In the genomic region with DNA sequence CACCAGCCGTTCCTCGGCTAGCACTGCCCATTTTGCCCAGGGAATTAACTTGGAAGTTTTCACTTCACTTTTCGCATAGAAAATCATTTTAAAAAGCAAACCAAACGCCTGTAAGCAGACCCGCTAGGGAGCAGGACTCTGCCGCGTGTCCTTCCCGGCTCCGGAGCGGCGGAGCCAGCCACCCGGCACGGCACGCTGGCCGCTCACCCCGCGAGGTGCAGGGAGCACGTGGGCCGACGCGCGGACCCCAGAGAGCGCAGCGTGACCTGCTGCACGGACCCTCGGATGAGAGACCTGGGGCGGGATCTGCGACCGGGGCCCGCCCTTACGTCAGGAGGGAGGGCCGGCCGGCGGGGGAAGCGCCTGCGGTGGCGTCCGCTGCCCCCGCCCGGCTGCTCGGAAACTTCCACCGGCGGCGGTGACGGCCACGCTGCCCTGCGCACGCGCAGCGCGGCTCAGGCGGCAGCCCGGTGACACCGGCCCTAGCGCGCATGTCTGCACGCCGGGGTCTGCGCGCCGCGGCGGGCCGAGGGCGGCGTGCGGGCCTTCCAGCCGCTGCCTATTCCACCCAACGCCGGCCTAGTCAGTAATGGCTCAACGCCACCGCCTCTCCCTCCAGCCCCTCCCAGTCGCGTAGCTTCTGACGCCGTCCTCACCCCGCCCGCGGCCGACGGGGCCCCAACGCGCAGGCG, we compare ENCODE assay signal across 8 cellular contexts. TPM values are rescaled to one million over a fixed set of nuclear protein-coding genes. Genes with fewer than 3 reads are reported as not detected.
DNase-seq lines count a peak whose midpoint lies in the region; ATAC-seq and TF ChIP-seq lines count a peak whose summit lies in the region.

No MANE protein-coding gene starts in this region.

- H3K9me3 Mint-ChIP-seq in Caco-2 (ENCODE audit: unreplicated experiment) (no peaks in the 10 kb centered on the region), endothelial cell (ENCODE audit: unreplicated experiment) (no peaks in the 10 kb centered on the region)

- no peaks in the 10 kb centered on the region for H3K27me3 Mint-ChIP-seq in Caco-2 (ENCODE audit: insufficient read depth, unreplicated experiment)
- H3K27me3 Mint-ChIP-seq in endothelial cell (ENCODE audit: unreplicated experiment), result peaks cover 18% of the 10 kb centered on the region

- TF ChIP-seq CTCF in Caco-2 (IDR thresholded peaks at IDR 0.05; ENCODE audit: insufficient read depth in 1 of 2, low read depth in 1 of 2, low read length in 1 of 2, severe bottlenecking in 1 of 2, unreplicated experiment in 1 of 2) (no peak), endothelial cell (IDR thresholded peaks at IDR 0.05; ENCODE audit: unreplicated experiment) (no peak)

- no TSS peak for BruUV-seq in Caco-2 (replicated peaks; lab: Mats Ljungman, UMichigan)

- H3K36me3 ChIP-seq in Caco-2 (ENCODE audit: control insufficient read depth, insufficient read depth, low read length) (peaks cover 2% of the 10 kb centered on the region; the same call in 1 of the 2 replicates), NT2/D1 (ENCODE audit: insufficient read depth, insufficient read length, low read length) (peaks cover 21% of the 10 kb centered on the region)

- H3K9ac ChIP-seq in NT2/D1 (ENCODE audit: insufficient read length, low read depth), result peak overlapping the region; percentile 91

- peak overlapping the region; percentile 80 for H3K4me3 Mint-ChIP-seq in Caco-2 (ENCODE audit: unreplicated experiment)
- peak overlapping the region; percentile 91 for H3K4me3 Mint-ChIP-seq in endothelial cell (ENCODE audit: unreplicated experiment)

- H3K36me3 Mint-ChIP-seq in Caco-2 (ENCODE audit: insufficient read depth, unreplicated experiment) (peaks cover 8% of the 10 kb centered on the region), endothelial cell (ENCODE audit: low read depth, unreplicated experiment) (no peaks in the 10 kb centered on the region)

- no peaks in the 10 kb centered on the region for H3K9me3 ChIP-seq in Caco-2
- no peaks in the 10 kb centered on the region for H3K9me3 ChIP-seq in NT2/D1 (ENCODE audit: insufficient read depth, low read length)

- H3K27ac Mint-ChIP-seq in Caco-2 (ENCODE audit: unreplicated experiment), result peak overlapping the region; percentile 86
- no peak overlapping the region for H3K27ac Mint-ChIP-seq in endothelial cell (ENCODE audit: unreplicated experiment)

- POLR2A ChIA-PET in Caco-2 (lab: Charles Lee), result interaction anchor here (0.8 to 1.0 kb wide), 3 partner anchors 80 to 86 kb away, joined by 4 to 13 read pairs (median 9); a partner anchor contains a TSS

- H3K4me3 ChIP-seq in Caco-2 (ENCODE audit: low read depth, low read length) (peak overlapping the region; percentile 92), NT2/D1 (ENCODE audit: insufficient read length, low read depth) (peak overlapping the region; percentile 61)

- H3K4me1 Mint-ChIP-seq in Caco-2 (ENCODE audit: low read depth, unreplicated experiment) (peaks cover 20% of the 10 kb centered on the region), endothelial cell (ENCODE audit: unreplicated experiment) (peaks cover 20% of the 10 kb centered on the region)

- intact Hi-C loops in Caco-2 (cut with micrococcal nuclease; ENCODE audit: unreplicated experiment), result loop anchor here (1.0 to 2.0 kb wide), 2 partner anchors 32 to 79 kb away; a partner anchor contains a TSS

- CTCF ChIA-PET in Caco-2 (lab: Charles Lee), result no interaction called here

- peak; percentile 96 to 98 for DNase-seq in Caco-2
- peak; percentile 99 for DNase-seq in HT-29 (ENCODE audit: low spot score)
- peak; percentile 85 for DNase-seq in NT2/D1 (ENCODE audit: low read depth, low spot score)
- DNase-seq in activated CD8-positive, alpha-beta memory T cell treated with anti-CD3 and anti-CD28 coated beads, Interleukin-2, amount 50 U/mL, for 4 hours, result peak; percentile 96
- DNase-seq in endothelial cell (ENCODE audit: low spot score), result peak; percentile 98
- peak; percentile 92 for DNase-seq in middle frontal gyrus (ENCODE audit: extremely low spot score, low spot score)
- DNase-seq in stimulated activated CD8-positive, alpha-beta memory T cell treated with anti-CD3 and anti-CD28 coated beads, Interleukin-2, amount 100 ng/mL, for 48 hours (ENCODE audit: low read depth in 2 of 2), result peak; percentile 91 to 96

- peaks cover 16% of the 10 kb centered on the region for H3K4me1 ChIP-seq in Caco-2
- H3K4me1 ChIP-seq in NT2/D1 (ENCODE audit: insufficient read depth, insufficient read length), result peaks cover 5% of the 10 kb centered on the region

- no peaks in the 10 kb centered on the region for H3K27me3 ChIP-seq in Caco-2 (replicated peaks; ENCODE audit: control insufficient read depth, insufficient read depth, low read length)
- peaks cover 10% of the 10 kb centered on the region for H3K27me3 ChIP-seq in NT2/D1 (ENCODE audit: insufficient read depth, insufficient read length)

- ATAC-seq in GM21381 (IDR thresholded peaks at IDR 0.05; ENCODE audit: unreplicated experiment), result peak; percentile 63

RNA-seq across cellular contexts. Expression of a gene that starts 0.5 kb away (rescaled TPM):
- total RNA-seq in Caco-2 (2022) (32.3 and 36.7 TPM in 2 replicates), endothelial cell (ENCODE audit: unreplicated experiment) (24.7 TPM)
- 31.6 and 36.5 TPM in 2 replicates for total RNA-seq in HT-29 (2014; rRNA removed; shearing (Covaris generic))

Comparison
In these comparisons a context has a peak if more than half of its experiments do, and no peak if none do; other contexts are left out.
1. Peak in every context shown above with its lines: DNase-seq, ATAC-seq and H3K4me3 ChIP-seq.